1 cellular context compared by ENCODE assay signal in the genomic region with DNA sequence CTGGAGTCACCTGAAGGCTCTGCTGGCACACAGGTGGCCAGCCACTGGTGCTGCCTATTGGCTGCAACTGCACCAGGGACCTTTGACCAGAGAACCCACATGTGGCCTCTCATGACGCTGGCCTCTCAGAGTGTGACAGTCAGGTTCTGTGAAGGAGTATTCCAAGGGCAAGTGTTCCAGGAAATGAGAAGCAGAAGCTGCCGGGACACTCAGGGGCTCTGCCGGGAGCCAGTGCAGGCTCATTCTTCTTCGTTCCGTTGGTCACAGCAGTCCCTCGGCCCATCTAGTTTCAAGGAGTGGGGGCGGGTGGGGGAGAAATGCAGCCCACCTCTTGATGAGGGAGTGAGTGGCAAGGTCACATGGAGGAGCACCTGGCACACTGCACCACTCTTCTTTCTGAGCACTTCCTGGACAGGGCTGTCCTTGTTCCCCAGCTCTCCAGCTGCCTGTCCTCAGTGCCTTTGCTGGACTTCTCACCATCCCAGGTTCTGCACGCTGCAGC.
TF ChIP-seq lines count a peak whose summit lies in the region.

No MANE protein-coding gene starts in this region.

TF ChIP-seq in H1, 55 proteins besides CTCF, POLR2A, EP300 and RAD21:
- TF ChIP-seq BCL11A (IDR thresholded peaks at IDR 0.05; ENCODE audit: low read depth in 2 of 2, low read length in 2 of 2) (no peak), RXRA (IDR thresholded peaks at IDR 0.05; ENCODE audit: insufficient read depth, low read depth, low read length) (no peak), GABPA (IDR thresholded peaks at IDR 0.05; ENCODE audit: borderline replicate concordance, insufficient read depth, low read length) (no peak), KDM5A (IDR thresholded peaks at IDR 0.05; ENCODE audit: low read length) (no peak), GTF2F1 (IDR thresholded peaks at IDR 0.05; ENCODE audit: borderline replicate concordance, low read depth, low read length) (no peak), TEAD4 (IDR thresholded peaks at IDR 0.05; ENCODE audit: low read depth, low read length) (no peak), SAP30 (IDR thresholded peaks at IDR 0.05; ENCODE audit: insufficient read depth, insufficient replicate concordance, low read length) (no peak), HDAC2 (IDR thresholded peaks at IDR 0.05; ENCODE audit: borderline replicate concordance in 1 of 2, low read depth in 2 of 2, low read length in 2 of 2) (no peak), SP2 (IDR thresholded peaks at IDR 0.05; ENCODE audit: low read length) (no peak), KDM1A (IDR thresholded peaks at IDR 0.05; ENCODE audit: borderline replicate concordance, low read length) (no peak), SUZ12 (IDR thresholded peaks at IDR 0.05; ENCODE audit: low read length) (no peak), TAF1 (IDR thresholded peaks at IDR 0.05; ENCODE audit: low read depth, low read length) (no peak), CHD1 (IDR thresholded peaks at IDR 0.05; ENCODE audit: low read depth, low read length) (no peak), SP4 (IDR thresholded peaks at IDR 0.05; ENCODE audit: low read length) (no peak), SIX5 (IDR thresholded peaks at IDR 0.05; ENCODE audit: low read depth, low read length) (no peak), HDAC6 (IDR thresholded peaks at IDR 0.05; ENCODE audit: low read depth, low read length) (no peak), CREB1 (IDR thresholded peaks at IDR 0.05) (no peak)
- TF ChIP-seq, protein P1, sequence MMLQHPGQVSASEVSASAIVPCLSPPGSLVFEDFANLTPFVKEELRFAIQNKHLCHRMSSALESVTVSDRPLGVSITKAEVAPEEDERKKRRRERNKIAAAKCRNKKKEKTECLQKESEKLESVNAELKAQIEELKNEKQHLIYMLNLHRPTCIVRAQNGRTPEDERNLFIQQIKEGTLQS (IDR thresholded peaks at IDR 0.05; ENCODE audit: insufficient read depth, low read depth, low read length): no peak
- TF ChIP-seq, protein P2, sequence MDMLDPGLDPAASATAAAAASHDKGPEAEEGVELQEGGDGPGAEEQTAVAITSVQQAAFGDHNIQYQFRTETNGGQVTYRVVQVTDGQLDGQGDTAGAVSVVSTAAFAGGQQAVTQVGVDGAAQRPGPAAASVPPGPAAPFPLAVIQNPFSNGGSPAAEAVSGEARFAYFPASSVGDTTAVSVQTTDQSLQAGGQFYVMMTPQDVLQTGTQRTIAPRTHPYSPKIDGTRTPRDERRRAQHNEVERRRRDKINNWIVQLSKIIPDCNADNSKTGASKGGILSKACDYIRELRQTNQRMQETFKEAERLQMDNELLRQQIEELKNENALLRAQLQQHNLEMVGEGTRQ (IDR thresholded peaks at IDR 0.05; ENCODE audit: low read length): no peak
TF ChIP-seq in H1: peak in this region for 0.
